ENCODE assay signal across 2 cellular contexts in genomic region chr1:192474080-192474683, GRCh38.
TF ChIP-seq lines count a peak whose summit lies in the region.

No MANE protein-coding gene starts in this region.

TF ChIP-seq in GM12878, 131 proteins besides CTCF, POLR2A, EP300 and RAD21 (continued from another document):
- TF ChIP-seq CUX1 (IDR thresholded peaks at IDR 0.05; ENCODE audit: insufficient replicate concordance, low read depth, low read length) = no peak
- TF ChIP-seq CBFB (IDR thresholded peaks at IDR 0.05; ENCODE audit: low read depth) = no peak
- no peak for TF ChIP-seq ZNF217 (IDR thresholded peaks at IDR 0.05)
- no peak for TF ChIP-seq SUPT20H (IDR thresholded peaks at IDR 0.05; ENCODE audit: borderline replicate concordance, control insufficient read depth, low read depth, low read length)
- no peak for TF ChIP-seq IRF3 (IDR thresholded peaks at IDR 0.05)
- no peak for TF ChIP-seq BHLHE40 (IDR thresholded peaks at IDR 0.05; ENCODE audit: borderline replicate concordance in 1 of 2, low read depth in 2 of 2, low read length in 1 of 2)
- no peak for TF ChIP-seq EGR1 (IDR thresholded peaks at IDR 0.05; ENCODE audit: borderline replicate concordance in 1 of 2, low read depth in 2 of 2, low read length in 2 of 2)
- TF ChIP-seq CREB1 (IDR thresholded peaks at IDR 0.05; ENCODE audit: low read depth) = no peak
- TF ChIP-seq PML (IDR thresholded peaks at IDR 0.05; ENCODE audit: low read length) = no peak
- TF ChIP-seq, protein P1, sequence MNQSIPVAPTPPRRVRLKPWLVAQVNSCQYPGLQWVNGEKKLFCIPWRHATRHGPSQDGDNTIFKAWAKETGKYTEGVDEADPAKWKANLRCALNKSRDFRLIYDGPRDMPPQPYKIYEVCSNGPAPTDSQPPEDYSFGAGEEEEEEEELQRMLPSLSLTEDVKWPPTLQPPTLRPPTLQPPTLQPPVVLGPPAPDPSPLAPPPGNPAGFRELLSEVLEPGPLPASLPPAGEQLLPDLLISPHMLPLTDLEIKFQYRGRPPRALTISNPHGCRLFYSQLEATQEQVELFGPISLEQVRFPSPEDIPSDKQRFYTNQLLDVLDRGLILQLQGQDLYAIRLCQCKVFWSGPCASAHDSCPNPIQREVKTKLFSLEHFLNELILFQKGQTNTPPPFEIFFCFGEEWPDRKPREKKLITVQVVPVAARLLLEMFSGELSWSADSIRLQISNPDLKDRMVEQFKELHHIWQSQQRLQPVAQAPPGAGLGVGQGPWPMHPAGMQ (IDR thresholded peaks at IDR 0.05; ENCODE audit: borderline replicate concordance) = no peak
- no peak for TF ChIP-seq SMAD5 (IDR thresholded peaks at IDR 0.05; ENCODE audit: low read depth)
TF ChIP-seq in GM12878: peak in this region for 2.

TF ChIP-seq in HepG2, 621 proteins besides CTCF, POLR2A, EP300 and RAD21 (continued from another document):
- TF ChIP-seq POLR2AphosphoS5 (IDR thresholded peaks at IDR 0.05; ENCODE audit: low read depth, low read length) (no peak), ZNF614 (CRISPR knock-in tag; IDR thresholded peaks at IDR 0.05; ENCODE audit: borderline replicate concordance) (no peak), KLF9 (CRISPR knock-in tag; IDR thresholded peaks at IDR 0.05; ENCODE audit: low read depth) (no peak), KMT2A (CRISPR knock-in tag; IDR thresholded peaks at IDR 0.05) (no peak), ZNF234 (CRISPR knock-in tag; conservative IDR thresholded peaks at IDR 0.05) (no peak), ZNF503 (CRISPR knock-in tag; IDR thresholded peaks at IDR 0.05) (no peak), HOXA5 (CRISPR knock-in tag; IDR thresholded peaks at IDR 0.05) (no peak), BRF2 (CRISPR knock-in tag; IDR thresholded peaks at IDR 0.05) (no peak), IKZF5 (CRISPR knock-in tag; IDR thresholded peaks at IDR 0.05) (no peak), KAT8 (CRISPR knock-in tag; IDR thresholded peaks at IDR 0.05) (0 out of 2 replicates have a peak, but pooled peaks have one; percentile 14), ZNF841 (CRISPR knock-in tag; IDR thresholded peaks at IDR 0.05; ENCODE audit: borderline replicate concordance) (no peak), PLRG1 (conservative IDR thresholded peaks at IDR 0.05) (no peak), ZFP90 (CRISPR knock-in tag; IDR thresholded peaks at IDR 0.05; ENCODE audit: borderline replicate concordance) (no peak), LCORL (IDR thresholded peaks at IDR 0.05) (no peak), LCORL (CRISPR knock-in tag; IDR thresholded peaks at IDR 0.05) (0 out of 2 replicates have a peak, but pooled peaks have one; percentile 15), SMC3 (IDR thresholded peaks at IDR 0.05; ENCODE audit: low read length) (peak; percentile 53), ESRRA (CRISPR knock-in tag; IDR thresholded peaks at IDR 0.05; ENCODE audit: low read depth) (no peak), ZNF362 (CRISPR knock-in tag; IDR thresholded peaks at IDR 0.05; ENCODE audit: borderline replicate concordance) (peak; percentile 56; the same call in 1 of the 2 replicates), BATF2 (CRISPR knock-in tag; IDR thresholded peaks at IDR 0.05) (no peak), STAG1 (CRISPR knock-in tag; IDR thresholded peaks at IDR 0.05) (peak; percentile 73)
- TF ChIP-seq, protein P2, sequence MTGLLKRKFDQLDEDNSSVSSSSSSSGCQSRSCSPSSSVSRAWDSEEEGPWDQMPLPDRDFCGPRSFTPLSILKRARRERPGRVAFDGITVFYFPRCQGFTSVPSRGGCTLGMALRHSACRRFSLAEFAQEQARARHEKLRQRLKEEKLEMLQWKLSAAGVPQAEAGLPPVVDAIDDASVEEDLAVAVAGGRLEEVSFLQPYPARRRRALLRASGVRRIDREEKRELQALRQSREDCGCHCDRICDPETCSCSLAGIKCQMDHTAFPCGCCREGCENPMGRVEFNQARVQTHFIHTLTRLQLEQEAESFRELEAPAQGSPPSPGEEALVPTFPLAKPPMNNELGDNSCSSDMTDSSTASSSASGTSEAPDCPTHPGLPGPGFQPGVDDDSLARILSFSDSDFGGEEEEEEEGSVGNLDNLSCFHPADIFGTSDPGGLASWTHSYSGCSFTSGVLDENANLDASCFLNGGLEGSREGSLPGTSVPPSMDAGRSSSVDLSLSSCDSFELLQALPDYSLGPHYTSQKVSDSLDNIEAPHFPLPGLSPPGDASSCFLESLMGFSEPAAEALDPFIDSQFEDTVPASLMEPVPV (CRISPR knock-in tag; IDR thresholded peaks at IDR 0.05) = no peak
- TF ChIP-seq, protein P3, sequence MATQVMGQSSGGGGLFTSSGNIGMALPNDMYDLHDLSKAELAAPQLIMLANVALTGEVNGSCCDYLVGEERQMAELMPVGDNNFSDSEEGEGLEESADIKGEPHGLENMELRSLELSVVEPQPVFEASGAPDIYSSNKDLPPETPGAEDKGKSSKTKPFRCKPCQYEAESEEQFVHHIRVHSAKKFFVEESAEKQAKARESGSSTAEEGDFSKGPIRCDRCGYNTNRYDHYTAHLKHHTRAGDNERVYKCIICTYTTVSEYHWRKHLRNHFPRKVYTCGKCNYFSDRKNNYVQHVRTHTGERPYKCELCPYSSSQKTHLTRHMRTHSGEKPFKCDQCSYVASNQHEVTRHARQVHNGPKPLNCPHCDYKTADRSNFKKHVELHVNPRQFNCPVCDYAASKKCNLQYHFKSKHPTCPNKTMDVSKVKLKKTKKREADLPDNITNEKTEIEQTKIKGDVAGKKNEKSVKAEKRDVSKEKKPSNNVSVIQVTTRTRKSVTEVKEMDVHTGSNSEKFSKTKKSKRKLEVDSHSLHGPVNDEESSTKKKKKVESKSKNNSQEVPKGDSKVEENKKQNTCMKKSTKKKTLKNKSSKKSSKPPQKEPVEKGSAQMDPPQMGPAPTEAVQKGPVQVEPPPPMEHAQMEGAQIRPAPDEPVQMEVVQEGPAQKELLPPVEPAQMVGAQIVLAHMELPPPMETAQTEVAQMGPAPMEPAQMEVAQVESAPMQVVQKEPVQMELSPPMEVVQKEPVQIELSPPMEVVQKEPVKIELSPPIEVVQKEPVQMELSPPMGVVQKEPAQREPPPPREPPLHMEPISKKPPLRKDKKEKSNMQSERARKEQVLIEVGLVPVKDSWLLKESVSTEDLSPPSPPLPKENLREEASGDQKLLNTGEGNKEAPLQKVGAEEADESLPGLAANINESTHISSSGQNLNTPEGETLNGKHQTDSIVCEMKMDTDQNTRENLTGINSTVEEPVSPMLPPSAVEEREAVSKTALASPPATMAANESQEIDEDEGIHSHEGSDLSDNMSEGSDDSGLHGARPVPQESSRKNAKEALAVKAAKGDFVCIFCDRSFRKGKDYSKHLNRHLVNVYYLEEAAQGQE (IDR thresholded peaks at IDR 0.05; ENCODE audit: borderline replicate concordance in 1 of 2, low read depth in 1 of 2, low read length in 2 of 2) = no peak
